ENCODE assay signal across 1 cellular context in the genomic region with DNA sequence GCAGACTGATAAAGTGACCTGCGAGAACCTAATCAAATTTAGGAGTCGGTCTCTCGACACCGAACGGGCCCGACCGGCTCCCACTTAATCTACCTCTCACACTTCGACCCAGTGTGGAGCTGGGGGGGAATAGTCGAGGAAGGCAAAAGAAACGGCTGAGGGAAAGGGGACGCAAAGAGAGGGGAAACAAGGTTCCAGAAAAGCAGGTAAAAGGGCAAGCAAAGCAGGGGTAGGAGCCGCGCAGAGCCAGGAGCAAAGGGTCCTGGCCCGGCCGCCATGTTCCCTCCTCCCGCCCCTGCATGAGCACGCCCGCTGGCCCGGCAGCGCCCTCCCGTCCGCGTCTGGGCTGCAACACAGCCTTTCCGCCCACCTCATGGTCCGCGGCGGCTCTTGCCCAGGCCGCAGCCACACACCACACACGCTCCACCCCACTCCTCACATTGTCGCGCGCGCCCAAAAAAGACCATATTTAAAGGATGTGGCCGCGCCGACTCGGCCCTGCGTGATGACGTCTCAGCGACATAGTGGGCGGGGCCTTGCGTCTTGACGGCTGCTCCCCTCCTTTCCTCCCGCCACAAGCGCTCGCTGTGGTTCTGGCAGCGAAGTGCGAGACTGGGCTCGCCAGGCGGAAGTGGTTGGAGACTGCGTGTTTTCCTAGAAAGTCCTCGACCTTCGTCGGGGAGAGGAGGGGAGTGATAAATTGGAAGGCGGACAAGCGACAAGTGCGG.
TF ChIP-seq lines count a peak whose summit lies in the region.

A gene with protein sequence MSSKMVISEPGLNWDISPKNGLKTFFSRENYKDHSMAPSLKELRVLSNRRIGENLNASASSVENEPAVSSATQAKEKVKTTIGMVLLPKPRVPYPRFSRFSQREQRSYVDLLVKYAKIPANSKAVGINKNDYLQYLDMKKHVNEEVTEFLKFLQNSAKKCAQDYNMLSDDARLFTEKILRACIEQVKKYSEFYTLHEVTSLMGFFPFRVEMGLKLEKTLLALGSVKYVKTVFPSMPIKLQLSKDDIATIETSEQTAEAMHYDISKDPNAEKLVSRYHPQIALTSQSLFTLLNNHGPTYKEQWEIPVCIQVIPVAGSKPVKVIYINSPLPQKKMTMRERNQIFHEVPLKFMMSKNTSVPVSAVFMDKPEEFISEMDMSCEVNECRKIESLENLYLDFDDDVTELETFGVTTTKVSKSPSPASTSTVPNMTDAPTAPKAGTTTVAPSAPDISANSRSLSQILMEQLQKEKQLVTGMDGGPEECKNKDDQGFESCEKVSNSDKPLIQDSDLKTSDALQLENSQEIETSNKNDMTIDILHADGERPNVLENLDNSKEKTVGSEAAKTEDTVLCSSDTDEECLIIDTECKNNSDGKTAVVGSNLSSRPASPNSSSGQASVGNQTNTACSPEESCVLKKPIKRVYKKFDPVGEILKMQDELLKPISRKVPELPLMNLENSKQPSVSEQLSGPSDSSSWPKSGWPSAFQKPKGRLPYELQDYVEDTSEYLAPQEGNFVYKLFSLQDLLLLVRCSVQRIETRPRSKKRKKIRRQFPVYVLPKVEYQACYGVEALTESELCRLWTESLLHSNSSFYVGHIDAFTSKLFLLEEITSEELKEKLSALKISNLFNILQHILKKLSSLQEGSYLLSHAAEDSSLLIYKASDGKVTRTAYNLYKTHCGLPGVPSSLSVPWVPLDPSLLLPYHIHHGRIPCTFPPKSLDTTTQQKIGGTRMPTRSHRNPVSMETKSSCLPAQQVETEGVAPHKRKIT (minus strand): TSS at position 510 of the 728 bp plus-strand sequence. CDS start 1,165 bp downstream, outside the sequence.

TF ChIP-seq in HepG2, 621 proteins besides CTCF, POLR2A, EP300 and RAD21 (continued from another document and continues in another):
- TF ChIP-seq, protein P1, sequence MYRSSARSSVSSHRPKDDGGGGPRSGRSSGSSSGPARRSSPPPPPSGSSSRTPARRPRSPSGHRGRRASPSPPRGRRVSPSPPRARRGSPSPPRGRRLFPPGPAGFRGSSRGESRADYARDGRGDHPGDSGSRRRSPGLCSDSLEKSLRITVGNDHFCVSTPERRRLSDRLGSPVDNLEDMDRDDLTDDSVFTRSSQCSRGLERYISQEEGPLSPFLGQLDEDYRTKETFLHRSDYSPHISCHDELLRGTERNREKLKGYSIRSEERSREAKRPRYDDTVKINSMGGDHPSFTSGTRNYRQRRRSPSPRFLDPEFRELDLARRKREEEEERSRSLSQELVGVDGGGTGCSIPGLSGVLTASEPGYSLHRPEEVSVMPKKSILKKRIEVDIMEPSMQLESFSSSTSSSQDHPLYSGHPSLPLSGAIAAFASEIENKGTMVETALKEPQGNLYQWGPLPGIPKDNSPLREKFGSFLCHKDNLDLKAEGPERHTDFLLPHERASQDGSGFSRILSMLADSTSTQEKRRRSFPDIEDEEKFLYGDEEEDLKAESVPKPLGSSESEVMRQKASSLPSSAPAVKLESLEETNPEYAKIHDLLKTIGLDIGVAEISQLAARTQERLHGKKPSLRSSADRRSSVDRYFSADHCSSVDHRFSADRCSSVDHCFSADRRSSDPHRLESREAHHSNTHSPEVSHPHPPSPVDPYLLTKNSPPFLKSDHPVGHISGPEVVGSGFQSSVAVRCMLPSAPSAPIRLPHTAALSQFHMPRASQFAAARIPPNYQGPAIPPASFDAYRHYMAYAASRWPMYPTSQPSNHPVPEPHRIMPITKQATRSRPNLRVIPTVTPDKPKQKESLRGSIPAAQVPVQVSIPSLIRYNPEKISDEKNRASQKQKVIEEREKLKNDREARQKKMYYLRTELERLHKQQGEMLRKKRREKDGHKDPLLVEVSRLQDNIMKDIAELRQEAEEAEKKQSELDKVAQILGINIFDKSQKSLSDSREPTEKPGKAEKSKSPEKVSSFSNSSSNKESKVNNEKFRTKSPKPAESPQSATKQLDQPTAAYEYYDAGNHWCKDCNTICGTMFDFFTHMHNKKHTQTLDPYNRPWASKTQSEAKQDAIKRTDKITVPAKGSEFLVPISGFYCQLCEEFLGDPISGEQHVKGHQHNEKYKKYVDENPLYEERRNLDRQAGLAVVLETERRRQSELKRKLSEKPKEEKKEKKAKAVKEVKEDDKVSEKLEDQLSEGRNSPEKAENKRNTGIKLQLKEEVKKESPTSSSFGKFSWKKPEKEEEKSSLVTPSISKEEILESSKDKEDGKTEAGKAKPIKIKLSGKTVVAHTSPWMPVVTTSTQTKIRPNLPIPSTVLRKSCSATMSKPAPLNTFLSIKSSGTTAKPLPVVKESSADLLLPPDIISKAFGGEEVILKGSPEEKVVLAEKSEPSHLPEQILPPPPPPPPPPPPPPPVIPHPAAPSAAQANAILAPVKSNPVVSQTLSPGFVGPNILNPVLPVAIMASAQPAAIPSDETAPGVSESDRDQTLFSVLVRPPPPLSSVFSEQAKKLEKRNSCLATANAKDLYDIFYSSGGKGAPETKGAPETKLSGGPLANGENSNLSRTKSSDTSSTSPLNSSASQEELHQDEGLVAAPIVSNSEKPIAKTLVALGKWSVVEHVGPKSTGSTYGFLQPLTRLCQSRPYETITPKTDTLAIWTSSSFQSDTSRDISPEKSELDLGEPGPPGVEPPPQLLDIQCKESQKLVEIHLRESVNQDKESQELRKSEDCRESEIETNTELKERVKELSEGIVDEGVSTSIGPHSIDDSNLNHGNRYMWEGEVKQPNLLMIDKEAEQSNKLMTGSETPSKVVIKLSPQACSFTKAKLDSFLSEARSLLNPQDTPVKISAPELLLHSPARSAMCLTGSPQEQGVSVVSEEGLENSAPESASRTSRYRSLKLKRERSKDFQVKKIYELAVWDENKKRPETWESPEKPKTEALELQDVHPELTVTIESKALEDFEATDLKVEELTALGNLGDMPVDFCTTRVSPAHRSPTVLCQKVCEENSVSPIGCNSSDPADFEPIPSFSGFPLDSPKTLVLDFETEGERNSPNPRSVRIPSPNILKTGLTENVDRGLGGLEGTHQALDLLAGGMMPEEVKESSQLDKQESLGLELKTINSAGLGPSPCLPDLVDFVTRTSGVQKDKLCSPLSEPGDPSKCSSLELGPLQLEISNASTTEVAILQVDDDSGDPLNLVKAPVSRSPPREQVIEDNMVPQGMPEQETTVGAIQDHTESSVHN (CRISPR knock-in tag; IDR thresholded peaks at IDR 0.05), result peak; percentile 64; the same call in 1 of the 2 replicates
- TF ChIP-seq ZNF350 (CRISPR knock-in tag; IDR thresholded peaks at IDR 0.05; ENCODE audit: borderline replicate concordance, low read depth), result peak; percentile 92
- TF ChIP-seq NFIB (CRISPR knock-in tag; IDR thresholded peaks at IDR 0.05; ENCODE audit: borderline replicate concordance), result no peak
- peak; percentile 98 for TF ChIP-seq ZNF605 (CRISPR knock-in tag; IDR thresholded peaks at IDR 0.05)
- peak; percentile 96 for TF ChIP-seq ARNT2 (CRISPR knock-in tag; IDR thresholded peaks at IDR 0.05; ENCODE audit: low read depth)
- TF ChIP-seq KDM2A (CRISPR knock-in tag; IDR thresholded peaks at IDR 0.05; ENCODE audit: borderline replicate concordance, low read depth), result peak; percentile 96
- no peak for TF ChIP-seq ZNF484 (CRISPR knock-in tag; IDR thresholded peaks at IDR 0.05; ENCODE audit: borderline replicate concordance, low read depth)
- no peak for TF ChIP-seq ZNF652 (CRISPR knock-in tag; IDR thresholded peaks at IDR 0.05; ENCODE audit: borderline replicate concordance, low read depth)
- TF ChIP-seq SIX1 (CRISPR knock-in tag; IDR thresholded peaks at IDR 0.05; ENCODE audit: borderline replicate concordance), result no peak
- TF ChIP-seq TARDBP (CRISPR knock-in tag; IDR thresholded peaks at IDR 0.05), result peak; percentile 77
- TF ChIP-seq ETV6 (CRISPR knock-in tag; conservative IDR thresholded peaks at IDR 0.05), result peak; percentile 81
- TF ChIP-seq ZNF660 (CRISPR knock-in tag; IDR thresholded peaks at IDR 0.05; ENCODE audit: borderline replicate concordance, low read depth), result no peak
- peak; percentile 91 for TF ChIP-seq ZNF781 (CRISPR knock-in tag; IDR thresholded peaks at IDR 0.05; ENCODE audit: borderline replicate concordance, not compliant biosample characterization)
- peak; percentile 93 for TF ChIP-seq CREB1 (IDR thresholded peaks at IDR 0.05)
- peak; percentile 98 for TF ChIP-seq CREB1 (CRISPR knock-in tag; IDR thresholded peaks at IDR 0.05)
- TF ChIP-seq, protein P2, sequence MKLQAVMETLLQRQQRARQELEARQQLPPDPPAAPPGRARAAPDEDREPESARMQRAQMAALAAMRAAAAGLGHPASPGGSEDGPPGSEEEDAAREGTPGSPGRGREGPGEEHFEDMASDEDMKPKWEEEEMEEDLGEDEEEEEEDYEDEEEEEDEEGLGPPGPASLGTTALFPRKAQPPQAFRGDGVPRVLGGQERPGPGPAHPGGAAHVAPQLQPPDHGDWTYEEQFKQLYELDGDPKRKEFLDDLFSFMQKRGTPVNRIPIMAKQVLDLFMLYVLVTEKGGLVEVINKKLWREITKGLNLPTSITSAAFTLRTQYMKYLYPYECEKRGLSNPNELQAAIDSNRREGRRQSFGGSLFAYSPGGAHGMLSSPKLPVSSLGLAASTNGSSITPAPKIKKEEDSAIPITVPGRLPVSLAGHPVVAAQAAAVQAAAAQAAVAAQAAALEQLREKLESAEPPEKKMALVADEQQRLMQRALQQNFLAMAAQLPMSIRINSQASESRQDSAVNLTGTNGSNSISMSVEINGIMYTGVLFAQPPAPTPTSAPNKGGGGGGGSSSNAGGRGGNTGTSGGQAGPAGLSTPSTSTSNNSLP (IDR thresholded peaks at IDR 0.05; ENCODE audit: low read depth, low read length), result no peak
- peak; percentile 86; the same call in 1 of the 2 replicates for TF ChIP-seq HOXA5 (CRISPR knock-in tag; IDR thresholded peaks at IDR 0.05)
- TF ChIP-seq, protein P3, sequence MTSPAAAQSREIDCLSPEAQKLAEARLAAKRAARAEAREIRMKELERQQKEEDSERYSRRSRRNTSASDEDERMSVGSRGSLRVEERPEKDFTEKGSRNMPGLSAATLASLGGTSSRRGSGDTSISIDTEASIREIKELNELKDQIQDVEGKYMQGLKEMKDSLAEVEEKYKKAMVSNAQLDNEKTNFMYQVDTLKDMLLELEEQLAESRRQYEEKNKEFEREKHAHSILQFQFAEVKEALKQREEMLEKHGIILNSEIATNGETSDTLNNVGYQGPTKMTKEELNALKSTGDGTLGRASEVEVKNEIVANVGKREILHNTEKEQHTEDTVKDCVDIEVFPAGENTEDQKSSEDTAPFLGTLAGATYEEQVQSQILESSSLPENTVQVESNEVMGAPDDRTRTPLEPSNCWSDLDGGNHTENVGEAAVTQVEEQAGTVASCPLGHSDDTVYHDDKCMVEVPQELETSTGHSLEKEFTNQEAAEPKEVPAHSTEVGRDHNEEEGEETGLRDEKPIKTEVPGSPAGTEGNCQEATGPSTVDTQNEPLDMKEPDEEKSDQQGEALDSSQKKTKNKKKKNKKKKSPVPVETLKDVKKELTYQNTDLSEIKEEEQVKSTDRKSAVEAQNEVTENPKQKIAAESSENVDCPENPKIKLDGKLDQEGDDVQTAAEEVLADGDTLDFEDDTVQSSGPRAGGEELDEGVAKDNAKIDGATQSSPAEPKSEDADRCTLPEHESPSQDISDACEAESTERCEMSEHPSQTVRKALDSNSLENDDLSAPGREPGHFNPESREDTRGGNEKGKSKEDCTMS (CRISPR knock-in tag; conservative IDR thresholded peaks at IDR 0.05), result no peak
- no peak for TF ChIP-seq SUZ12 (IDR thresholded peaks at IDR 0.05; ENCODE audit: low read depth, low read length)
- peak; percentile 86 for TF ChIP-seq FOXC1 (CRISPR knock-in tag; IDR thresholded peaks at IDR 0.05; ENCODE audit: borderline replicate concordance)
- TF ChIP-seq, protein P4, sequence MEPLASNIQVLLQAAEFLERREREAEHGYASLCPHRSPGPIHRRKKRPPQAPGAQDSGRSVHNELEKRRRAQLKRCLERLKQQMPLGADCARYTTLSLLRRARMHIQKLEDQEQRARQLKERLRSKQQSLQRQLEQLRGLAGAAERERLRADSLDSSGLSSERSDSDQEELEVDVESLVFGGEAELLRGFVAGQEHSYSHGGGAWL (CRISPR knock-in tag; IDR thresholded peaks at IDR 0.05), result peak; percentile 90
- TF ChIP-seq GATA4 (IDR thresholded peaks at IDR 0.05; ENCODE audit: borderline replicate concordance, low read depth), result peak; percentile 68; the same call in 1 of the 2 replicates
- TF ChIP-seq SOX13 (IDR thresholded peaks at IDR 0.05), result 0 out of 2 replicates have a peak, but pooled peaks have one; percentile 12
- TF ChIP-seq SOX13 (CRISPR knock-in tag; conservative IDR thresholded peaks at IDR 0.05 in 1 of 2, IDR thresholded peaks at IDR 0.05 in 1 of 2), result no peak; a peak in 1 of 4 replicates
- TF ChIP-seq ZNF768 (CRISPR knock-in tag; IDR thresholded peaks at IDR 0.05), result peak; percentile 83; the same call in 1 of the 2 replicates
- TF ChIP-seq ZNF572 (CRISPR knock-in tag; IDR thresholded peaks at IDR 0.05), result peak; percentile 58; the same call in 1 of the 2 replicates
- TF ChIP-seq, protein P5, sequence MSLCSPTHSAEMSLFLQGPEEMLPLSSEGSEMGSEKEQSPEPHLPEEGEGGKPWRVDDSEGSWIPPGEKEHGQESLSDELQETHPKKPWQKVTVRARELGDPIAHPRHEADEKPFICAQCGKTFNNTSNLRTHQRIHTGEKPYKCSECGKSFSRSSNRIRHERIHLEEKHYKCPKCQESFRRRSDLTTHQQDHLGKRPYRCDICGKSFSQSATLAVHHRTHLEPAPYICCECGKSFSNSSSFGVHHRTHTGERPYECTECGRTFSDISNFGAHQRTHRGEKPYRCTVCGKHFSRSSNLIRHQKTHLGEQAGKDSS (CRISPR knock-in tag; IDR thresholded peaks at IDR 0.05; ENCODE audit: borderline replicate concordance, low read depth), result peak; percentile 31; the same call in 1 of the 2 replicates
- peak; percentile 88 for TF ChIP-seq KMT2A (CRISPR knock-in tag; IDR thresholded peaks at IDR 0.05)
- no peak for TF ChIP-seq NR2F6 (IDR thresholded peaks at IDR 0.05)
- TF ChIP-seq NR2F6 (CRISPR knock-in tag; IDR thresholded peaks at IDR 0.05), result no peak
- TF ChIP-seq, protein P6, sequence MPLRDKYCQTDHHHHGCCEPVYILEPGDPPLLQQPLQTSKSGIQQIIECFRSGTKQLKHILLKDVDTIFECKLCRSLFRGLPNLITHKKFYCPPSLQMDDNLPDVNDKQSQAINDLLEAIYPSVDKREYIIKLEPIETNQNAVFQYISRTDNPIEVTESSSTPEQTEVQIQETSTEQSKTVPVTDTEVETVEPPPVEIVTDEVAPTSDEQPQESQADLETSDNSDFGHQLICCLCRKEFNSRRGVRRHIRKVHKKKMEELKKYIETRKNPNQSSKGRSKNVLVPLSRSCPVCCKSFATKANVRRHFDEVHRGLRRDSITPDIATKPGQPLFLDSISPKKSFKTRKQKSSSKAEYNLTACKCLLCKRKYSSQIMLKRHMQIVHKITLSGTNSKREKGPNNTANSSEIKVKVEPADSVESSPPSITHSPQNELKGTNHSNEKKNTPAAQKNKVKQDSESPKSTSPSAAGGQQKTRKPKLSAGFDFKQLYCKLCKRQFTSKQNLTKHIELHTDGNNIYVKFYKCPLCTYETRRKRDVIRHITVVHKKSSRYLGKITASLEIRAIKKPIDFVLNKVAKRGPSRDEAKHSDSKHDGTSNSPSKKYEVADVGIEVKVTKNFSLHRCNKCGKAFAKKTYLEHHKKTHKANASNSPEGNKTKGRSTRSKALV (CRISPR knock-in tag; IDR thresholded peaks at IDR 0.05), result 0 out of 2 replicates have a peak, but pooled peaks have one; percentile 69
- 0 out of 2 replicates have a peak, but pooled peaks have one; percentile 52 for TF ChIP-seq ZKSCAN8 (CRISPR knock-in tag; IDR thresholded peaks at IDR 0.05; ENCODE audit: borderline replicate concordance)
- TF ChIP-seq ZFP90 (CRISPR knock-in tag; IDR thresholded peaks at IDR 0.05; ENCODE audit: borderline replicate concordance), result peak; percentile 93; the same call in 1 of the 2 replicates
- no peak for TF ChIP-seq TOPORS (CRISPR knock-in tag; IDR thresholded peaks at IDR 0.05)
- peak; percentile 16; the same call in 1 of the 2 replicates for TF ChIP-seq NFYB (CRISPR knock-in tag; IDR thresholded peaks at IDR 0.05)
- no peak for TF ChIP-seq STAT5B (CRISPR knock-in tag; IDR thresholded peaks at IDR 0.05)
- 0 out of 2 replicates have a peak, but pooled peaks have one; percentile 53 for TF ChIP-seq ZNF235 (CRISPR knock-in tag; IDR thresholded peaks at IDR 0.05; ENCODE audit: borderline replicate concordance)
- TF ChIP-seq ZSCAN21 (CRISPR knock-in tag; IDR thresholded peaks at IDR 0.05; ENCODE audit: borderline replicate concordance), result peak; percentile 80; the same call in 1 of the 2 replicates
- peak; percentile 92 for TF ChIP-seq ERF (CRISPR knock-in tag; IDR thresholded peaks at IDR 0.05)
